10 cellular contexts compared by ENCODE assay signal in the genomic region with DNA sequence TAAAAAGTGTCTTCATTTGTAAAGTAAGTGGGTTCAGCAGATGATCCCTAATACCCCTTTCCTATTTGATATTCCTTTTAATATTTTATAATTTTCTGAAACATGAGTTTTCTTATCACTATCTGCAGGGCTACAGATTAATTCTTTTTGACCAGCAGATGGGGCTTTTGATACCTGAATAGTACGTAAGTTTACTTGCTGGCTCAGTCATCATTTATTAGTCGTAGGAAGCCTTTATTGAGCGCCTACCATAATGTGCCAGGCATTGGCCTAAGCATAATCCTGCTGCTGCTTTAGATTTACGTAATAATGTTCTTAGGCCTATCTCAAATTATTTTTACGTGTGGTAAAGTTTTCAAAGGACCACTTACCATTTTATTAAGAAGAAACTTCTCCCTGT. TPM values are rescaled to one million over a fixed set of nuclear protein-coding genes. Genes with fewer than 3 reads are reported as not detected.
A peak's percentile ranks its signal among the peaks of the same experiment; 100 is the strongest.
DNase-seq lines count a peak whose midpoint lies in the region; ATAC-seq and TF ChIP-seq lines count a peak whose summit lies in the region.
"Had no signal": no experiment of that assay in that cellular context is flagged by ENCODE, and none has a peak within 500 bp of the region (broad histone marks: within the 10 kb centered on the region; RNA-seq: fewer than 3 reads in every experiment).

No MANE protein-coding gene starts in this region.

- DNase-seq in A172 (ENCODE audit: low spot score) (peak; percentile 30), SK-N-MC (ENCODE audit: low read depth, low spot score) (no peak), hepatocyte (ENCODE audit: low spot score) (peak; percentile 21), epidermal melanocyte (ENCODE audit: insufficient read length, low spot score) (no peak)
- DNase-seq: activated naive CD4-positive, alpha-beta T cell had no signal

- H3K36me3 ChIP-seq in SK-N-MC (ENCODE audit: insufficient read depth, low read length) (no peaks in the 10 kb centered on the region), hepatocyte (replicated peaks; ENCODE audit: insufficient read depth, low read depth) (no peaks in the 10 kb centered on the region)

- no peaks in the 10 kb centered on the region for H3K79me2 ChIP-seq in hepatocyte

- no peak overlapping the region for H2AFZ ChIP-seq in hepatocyte

- H3K27me3 ChIP-seq in hepatocyte, result no peaks in the 10 kb centered on the region

- H3K4me3 ChIP-seq in SK-N-MC (no peak overlapping the region), hepatocyte (no peak overlapping the region)

- WGBS in hepatocyte (ENCODE audit: low lambda C conversion rate, missing lambda C conversion rate), result 32% methylated on average over 5 of the region's 5 CpGs

- no peaks in the 10 kb centered on the region for H4K20me1 ChIP-seq in hepatocyte (ENCODE audit: insufficient read depth, poor library complexity, severe bottlenecking)

- no peaks in the 10 kb centered on the region for H3K4me1 ChIP-seq in hepatocyte (ENCODE audit: insufficient read depth)

- H3K9me2 ChIP-seq in hepatocyte (replicated peaks; ENCODE audit: insufficient read depth), result no peaks in the 10 kb centered on the region

- H3K27ac ChIP-seq in SK-N-MC, result no peak overlapping the region
- no peak overlapping the region for H3K27ac ChIP-seq in hepatocyte

- ATAC-seq in GM18868 (IDR thresholded peaks at IDR 0.05; ENCODE audit: unreplicated experiment) (peak; percentile 55), GM21737 (IDR thresholded peaks at IDR 0.05; ENCODE audit: unreplicated experiment) (no peak), GM19035 (IDR thresholded peaks at IDR 0.05; ENCODE audit: unreplicated experiment) (no peak), GM19328 (IDR thresholded peaks at IDR 0.05; ENCODE audit: unreplicated experiment) (no peak)
- ATAC-seq: natural killer cell treated with Interleukin-12 subunit alpha and Interleukin-12 subunit beta and Interleukin-15 and Interleukin-18, amount 100 ng/mL, for 72 hours had no signal

- peak; percentile 52 for TF ChIP-seq CTCF in hepatocyte (IDR thresholded peaks at IDR 0.05; ENCODE audit: poor library complexity)

- no peaks in the 10 kb centered on the region for H3K9me3 ChIP-seq in SK-N-MC (ENCODE audit: low read depth, low read length)
- no peaks in the 10 kb centered on the region for H3K9me3 ChIP-seq in hepatocyte (ENCODE audit: low read depth)

- peak overlapping the region; percentile 3 for H3K9ac ChIP-seq in SK-N-MC (ENCODE audit: insufficient read length)

- H3K4me2 ChIP-seq in hepatocyte, result no peak overlapping the region

RNA-seq across cellular contexts. Expression of a gene that starts 33.1 kb away (rescaled TPM):
- total RNA-seq in A172 (2014; rRNA removed; shearing (Covaris generic)), result 183 and 432 TPM in 2 replicates
- 372 and 422 TPM in 2 replicates for total RNA-seq in hepatocyte
- 388 and 425 TPM in 2 replicates for polyA plus RNA-seq in hepatocyte

Comparison
In these comparisons a context has a peak if more than half of its experiments do, and no peak if none do; other contexts are left out.
1. DNase-seq: peak in A172 (single experiment) and hepatocyte (single experiment); none in SK-N-MC (single experiment) and epidermal melanocyte (single experiment).